In the genomic region with DNA sequence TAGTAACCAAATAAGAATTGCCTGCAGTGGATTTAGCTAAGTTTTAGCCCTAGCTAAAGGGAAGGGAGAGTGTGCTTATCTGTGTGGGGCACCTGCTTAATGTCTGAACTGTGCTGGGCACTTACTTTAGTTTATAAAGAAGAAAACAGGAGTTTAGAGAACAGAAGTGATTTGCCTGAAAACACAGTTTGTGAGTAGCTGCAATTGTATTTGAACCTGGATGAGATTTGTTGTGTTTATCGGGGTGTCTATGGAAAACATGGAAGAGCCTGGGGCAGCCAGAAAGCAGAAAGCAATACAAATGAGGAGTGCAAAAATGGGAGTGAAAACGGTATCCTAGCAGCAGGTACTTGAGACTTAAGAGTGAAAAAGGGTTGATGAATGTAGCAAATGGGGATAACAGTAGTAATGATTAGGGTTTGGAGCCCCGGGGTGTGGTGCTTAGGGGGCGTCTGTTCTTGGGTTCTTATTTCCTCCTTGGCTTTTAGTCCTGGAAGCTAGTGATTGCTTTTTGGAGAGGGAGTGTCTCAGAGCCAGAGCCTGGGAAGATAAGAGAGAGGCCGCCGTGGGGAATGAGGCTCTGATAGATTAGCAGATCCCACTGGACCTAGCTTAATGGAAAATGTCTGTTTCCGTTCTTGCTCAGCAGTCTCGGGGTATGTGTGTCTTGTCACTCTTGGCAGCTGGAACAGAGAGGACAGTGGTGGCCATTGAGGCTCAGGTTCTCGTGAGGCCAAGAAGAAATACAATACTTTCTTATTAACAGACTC, we compare ENCODE assay signal across 15 cellular contexts. TPM values are rescaled to one million over a fixed set of nuclear protein-coding genes. Genes with fewer than 3 reads are reported as not detected.
DNase-seq lines count a peak whose midpoint lies in the region; ATAC-seq, FAIRE-seq and TF ChIP-seq lines count a peak whose summit lies in the region.
"Had no signal": no experiment of that assay in that cellular context is flagged by ENCODE, and none has a peak within 500 bp of the region (broad histone marks: within the 10 kb centered on the region; RNA-seq: fewer than 3 reads in every experiment).

No MANE protein-coding gene starts in this region.

- peaks cover 32% of the 10 kb centered on the region for H3K36me3 Mint-ChIP-seq in HFFc6 (ENCODE audit: low read depth)
- no peaks in the 10 kb centered on the region for H3K36me3 Mint-ChIP-seq in glutamatergic neuron (ENCODE audit: unreplicated experiment)

- H3K4me3 Mint-ChIP-seq in HFFc6: peak overlapping the region; percentile 11
- H3K4me3 Mint-ChIP-seq in glutamatergic neuron (ENCODE audit: unreplicated experiment): peak overlapping the region; percentile 66
- H3K4me3 Mint-ChIP-seq: activated naive CD8-positive, alpha-beta T cell treated with anti-CD3 and anti-CD28 coated beads, Interleukin-2, amount 10 ng/mL, durations not matched to agents 7 days and 5 days had no signal

- peaks cover 75% of the 10 kb centered on the region for H3K4me1 Mint-ChIP-seq in HFFc6 (ENCODE audit: low read depth)
- H3K4me1 Mint-ChIP-seq in glutamatergic neuron (ENCODE audit: low read depth, unreplicated experiment): peaks cover 38% of the 10 kb centered on the region

- H3K27ac Mint-ChIP-seq in HFFc6: peak overlapping the region; percentile 50
- peak overlapping the region; percentile 39 for H3K27ac Mint-ChIP-seq in glutamatergic neuron (ENCODE audit: unreplicated experiment)

- H3K9me3 Mint-ChIP-seq in HFFc6 (no peaks in the 10 kb centered on the region), glutamatergic neuron (ENCODE audit: unreplicated experiment) (peaks cover 7% of the 10 kb centered on the region)
- H3K9me3 Mint-ChIP-seq: activated naive CD8-positive, alpha-beta T cell treated with anti-CD3 and anti-CD28 coated beads, Interleukin-2, amount 10 ng/mL, durations not matched to agents 7 days and 5 days had no signal

- no peak for TF ChIP-seq CTCF in HFFc6 (IDR thresholded peaks at IDR 0.05)
- no peak for TF ChIP-seq CTCF in glutamatergic neuron (IDR thresholded peaks at IDR 0.05; ENCODE audit: partially characterized antibody, unreplicated experiment)

- ATAC-seq in SK-N-SH treated with all-trans-retinoic acid at 6 μM for 48 hours: peak; percentile 27; the same call in 2 of the 3 replicates
- ATAC-seq: gastroesophageal sphincter, left colon had no signal

- no peak for DNase-seq in HFFc6
- DNase-seq in glutamatergic neuron: peak; percentile 44
- peak; percentile 65 for DNase-seq in pons (ENCODE audit: low spot score)
- DNase-seq in stimulated activated CD4-positive, alpha-beta T cell treated with anti-CD3 and anti-CD28 coated beads, Interleukin-12 subunit alpha, Interleukin-12 subunit beta, amount 100 ng/mL, for 4 hours: no peak
- no peak for DNase-seq in GM19239 (ENCODE audit: insufficient read length, low spot score)
- DNase-seq in iPS-NIHi11 (ENCODE audit: low spot score): no peak
- DNase-seq: activated naive CD8-positive, alpha-beta T cell treated with anti-CD3 and anti-CD28 coated beads, Interleukin-2, amount 10 ng/mL, durations not matched to agents 7 days and 5 days; left colon; NCI-H1436; ovary; stimulated activated CD4-positive, alpha-beta T cell treated with anti-CD3 and anti-CD28 coated beads, Interleukin-4, amount 100 ng/mL, for 1 hour; stimulated activated naive CD8-positive, alpha-beta T cell treated with anti-CD3 and anti-CD28 coated beads, Interleukin-15, Interleukin-2, amounts not matched to agents 100 U/mL and 50 U/mL, for 24 hours had no signal

- H3K27me3 Mint-ChIP-seq in HFFc6 (ENCODE audit: insufficient read depth) (peaks cover 4% of the 10 kb centered on the region; the same call in 1 of the 2 replicates), glutamatergic neuron (ENCODE audit: unreplicated experiment) (peaks cover 4% of the 10 kb centered on the region)
- H3K27me3 Mint-ChIP-seq: activated naive CD8-positive, alpha-beta T cell treated with anti-CD3 and anti-CD28 coated beads, Interleukin-2, amount 10 ng/mL, durations not matched to agents 7 days and 5 days had no signal

- no peak for FAIRE-seq in GM19239 (lab: Jason Lieb, UNC)
- FAIRE-seq: H1 had no signal

TF ChIP-seq in SK-N-SH treated with all-trans-retinoic acid at 6 μM for 48 hours, 23 proteins besides CTCF, POLR2A, EP300 and RAD21:
- TF ChIP-seq, protein P1, sequence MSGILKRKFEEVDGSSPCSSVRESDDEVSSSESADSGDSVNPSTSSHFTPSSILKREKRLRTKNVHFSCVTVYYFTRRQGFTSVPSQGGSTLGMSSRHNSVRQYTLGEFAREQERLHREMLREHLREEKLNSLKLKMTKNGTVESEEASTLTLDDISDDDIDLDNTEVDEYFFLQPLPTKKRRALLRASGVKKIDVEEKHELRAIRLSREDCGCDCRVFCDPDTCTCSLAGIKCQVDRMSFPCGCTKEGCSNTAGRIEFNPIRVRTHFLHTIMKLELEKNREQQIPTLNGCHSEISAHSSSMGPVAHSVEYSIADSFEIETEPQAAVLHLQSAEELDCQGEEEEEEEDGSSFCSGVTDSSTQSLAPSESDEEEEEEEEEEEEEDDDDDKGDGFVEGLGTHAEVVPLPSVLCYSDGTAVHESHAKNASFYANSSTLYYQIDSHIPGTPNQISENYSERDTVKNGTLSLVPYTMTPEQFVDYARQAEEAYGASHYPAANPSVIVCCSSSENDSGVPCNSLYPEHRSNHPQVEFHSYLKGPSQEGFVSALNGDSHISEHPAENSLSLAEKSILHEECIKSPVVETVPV (CRISPR knock-in tag; IDR thresholded peaks at IDR 0.05): no peak
- no peak for TF ChIP-seq BACH2 (CRISPR knock-in tag; IDR thresholded peaks at IDR 0.05; ENCODE audit: borderline replicate concordance)
- TF ChIP-seq ZNF565 (CRISPR knock-in tag; conservative IDR thresholded peaks at IDR 0.05; ENCODE audit: low read depth): no peak
- no peak for TF ChIP-seq ZC3H10 (CRISPR knock-in tag; IDR thresholded peaks at IDR 0.05)
- TF ChIP-seq RARB (CRISPR knock-in tag; IDR thresholded peaks at IDR 0.05): no peak
- TF ChIP-seq, protein P2, sequence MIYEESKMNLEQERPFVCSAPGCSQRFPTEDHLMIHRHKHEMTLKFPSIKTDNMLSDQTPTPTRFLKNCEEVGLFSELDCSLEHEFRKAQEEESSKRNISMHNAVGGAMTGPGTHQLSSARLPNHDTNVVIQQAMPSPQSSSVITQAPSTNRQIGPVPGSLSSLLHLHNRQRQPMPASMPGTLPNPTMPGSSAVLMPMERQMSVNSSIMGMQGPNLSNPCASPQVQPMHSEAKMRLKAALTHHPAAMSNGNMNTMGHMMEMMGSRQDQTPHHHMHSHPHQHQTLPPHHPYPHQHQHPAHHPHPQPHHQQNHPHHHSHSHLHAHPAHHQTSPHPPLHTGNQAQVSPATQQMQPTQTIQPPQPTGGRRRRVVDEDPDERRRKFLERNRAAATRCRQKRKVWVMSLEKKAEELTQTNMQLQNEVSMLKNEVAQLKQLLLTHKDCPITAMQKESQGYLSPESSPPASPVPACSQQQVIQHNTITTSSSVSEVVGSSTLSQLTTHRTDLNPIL (CRISPR knock-in tag; IDR thresholded peaks at IDR 0.05; ENCODE audit: low read depth): no peak
- 0 out of 2 replicates have a peak, but pooled peaks have one; percentile 12 for TF ChIP-seq GLIS3 (CRISPR knock-in tag; IDR thresholded peaks at IDR 0.05)
- no peak for TF ChIP-seq TOX (CRISPR knock-in tag; IDR thresholded peaks at IDR 0.05; ENCODE audit: borderline replicate concordance)
- peak; percentile 80 for TF ChIP-seq TCF4 (CRISPR knock-in tag; IDR thresholded peaks at IDR 0.05; ENCODE audit: borderline replicate concordance)
- TF ChIP-seq, protein P3, sequence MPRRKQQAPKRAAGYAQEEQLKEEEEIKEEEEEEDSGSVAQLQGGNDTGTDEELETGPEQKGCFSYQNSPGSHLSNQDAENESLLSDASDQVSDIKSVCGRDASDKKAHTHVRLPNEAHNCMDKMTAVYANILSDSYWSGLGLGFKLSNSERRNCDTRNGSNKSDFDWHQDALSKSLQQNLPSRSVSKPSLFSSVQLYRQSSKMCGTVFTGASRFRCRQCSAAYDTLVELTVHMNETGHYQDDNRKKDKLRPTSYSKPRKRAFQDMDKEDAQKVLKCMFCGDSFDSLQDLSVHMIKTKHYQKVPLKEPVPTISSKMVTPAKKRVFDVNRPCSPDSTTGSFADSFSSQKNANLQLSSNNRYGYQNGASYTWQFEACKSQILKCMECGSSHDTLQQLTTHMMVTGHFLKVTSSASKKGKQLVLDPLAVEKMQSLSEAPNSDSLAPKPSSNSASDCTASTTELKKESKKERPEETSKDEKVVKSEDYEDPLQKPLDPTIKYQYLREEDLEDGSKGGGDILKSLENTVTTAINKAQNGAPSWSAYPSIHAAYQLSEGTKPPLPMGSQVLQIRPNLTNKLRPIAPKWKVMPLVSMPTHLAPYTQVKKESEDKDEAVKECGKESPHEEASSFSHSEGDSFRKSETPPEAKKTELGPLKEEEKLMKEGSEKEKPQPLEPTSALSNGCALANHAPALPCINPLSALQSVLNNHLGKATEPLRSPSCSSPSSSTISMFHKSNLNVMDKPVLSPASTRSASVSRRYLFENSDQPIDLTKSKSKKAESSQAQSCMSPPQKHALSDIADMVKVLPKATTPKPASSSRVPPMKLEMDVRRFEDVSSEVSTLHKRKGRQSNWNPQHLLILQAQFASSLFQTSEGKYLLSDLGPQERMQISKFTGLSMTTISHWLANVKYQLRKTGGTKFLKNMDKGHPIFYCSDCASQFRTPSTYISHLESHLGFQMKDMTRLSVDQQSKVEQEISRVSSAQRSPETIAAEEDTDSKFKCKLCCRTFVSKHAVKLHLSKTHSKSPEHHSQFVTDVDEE (CRISPR knock-in tag; IDR thresholded peaks at IDR 0.05): peak; percentile 93
TF ChIP-seq in SK-N-SH treated with all-trans-retinoic acid at 6 μM for 48 hours: peak in this region for 3.

RNA-seq across cellular contexts. Expression of a gene that starts 5.6 kb away (rescaled TPM):
- total RNA-seq in HFFc6 (2021; fragmentation: NEBNext Ultra II Directional; extraction: Animal tissue kit (Norgen Biotek cat#: 25700)): 10 to 100 TPM; 67.0 to 79.3 (median 71.5) TPM
- 88.8 TPM for total RNA-seq in glutamatergic neuron (ENCODE audit: unreplicated experiment)

RNA-seq across cellular contexts. Expression of a gene that starts 21.4 kb away (rescaled TPM):
- total RNA-seq in HFFc6 (2021; fragmentation: NEBNext Ultra II Directional; extraction: Animal tissue kit (Norgen Biotek cat#: 25700)): 100 to 1,000 TPM; 229 to 324 (median 315) TPM
- 147 TPM for total RNA-seq in glutamatergic neuron (ENCODE audit: unreplicated experiment)

RNA-seq across cellular contexts. Expression of a gene that starts 32.0 kb away (rescaled TPM):
- total RNA-seq in HFFc6 (2021; fragmentation: NEBNext Ultra II Directional; extraction: Animal tissue kit (Norgen Biotek cat#: 25700)): 10 to 100 TPM; 82.5 to 93.7 (median 86.8) TPM
- total RNA-seq in glutamatergic neuron (ENCODE audit: unreplicated experiment): 25.1 TPM

RNA-seq across cellular contexts. Expression of a gene that starts 43.7 kb away (rescaled TPM):
- total RNA-seq in HFFc6 (2021; fragmentation: NEBNext Ultra II Directional; extraction: Animal tissue kit (Norgen Biotek cat#: 25700)): under 1 TPM in 2 of 6 experiments, not detected in 4; 0.09 to 0.17 TPM
- 0.86 TPM for total RNA-seq in glutamatergic neuron (ENCODE audit: unreplicated experiment)

RNA-seq across cellular contexts. Expression of a gene that starts 44.3 kb away (rescaled TPM):
- 10 to 100 TPM; 16.2 to 26.9 (median 20.6) TPM for total RNA-seq in HFFc6 (2021; fragmentation: NEBNext Ultra II Directional; extraction: Animal tissue kit (Norgen Biotek cat#: 25700))
- 32.6 TPM for total RNA-seq in glutamatergic neuron (ENCODE audit: unreplicated experiment)

Comparison
In these comparisons a context has a peak if more than half of its experiments do, and no peak if none do; other contexts are left out.
1. DNase-seq: peak in glutamatergic neuron (single experiment) and pons (single experiment); none in HFFc6 (single experiment), stimulated activated CD4-positive, alpha-beta T cell treated with anti-CD3 and anti-CD28 coated beads, Interleukin-12 subunit alpha, Interleukin-12 subunit beta, amount 100 ng/mL, for 4 hours (single experiment), GM19239 (single experiment) and iPS-NIHi11 (single experiment).